Comparison of ENCODE assay signal across 8 cellular contexts in genomic region chr2:238256594-238257104, GRCh38. TPM values are rescaled to one million over a fixed set of nuclear protein-coding genes. Genes with fewer than 3 reads are reported as not detected.
DNase-seq lines count a peak whose midpoint lies in the region; ATAC-seq and TF ChIP-seq lines count a peak whose summit lies in the region.

No MANE protein-coding gene starts in this region.

- H3K9ac ChIP-seq in Karpas-422 (ENCODE audit: low read length) (no peak overlapping the region), PC-3 (ENCODE audit: low read length) (no peak overlapping the region), neural progenitor cell (no peak overlapping the region)

- intact Hi-C loops in PC-3 (cut with micrococcal nuclease) (loop anchor here (1.0 to 5.0 kb wide), 2 partner anchors 49 to 66 kb away; partner anchors contain the start of gene TRAF3IP1), esophagus muscularis mucosa (cut with DNase I) (no loop called here)

- no peaks in the 10 kb centered on the region for H3K79me2 ChIP-seq in Karpas-422 (ENCODE audit: low read length)
- no peaks in the 10 kb centered on the region for H3K79me2 ChIP-seq in PC-3 (ENCODE audit: low read length)
- H3K79me2 ChIP-seq in neural progenitor cell (ENCODE audit: low read depth), result no peaks in the 10 kb centered on the region

- no TSS peak for BruUV-seq in PC-3 (replicated peaks; lab: Mats Ljungman, UMichigan)

- H3K9me3 Mint-ChIP-seq in neural progenitor cell, result no peaks in the 10 kb centered on the region

- H3K27me3 Mint-ChIP-seq in neural progenitor cell (ENCODE audit: insufficient read depth, low read depth), result peaks cover 4% of the 10 kb centered on the region

- CTCF ChIA-PET in PC-3 (lab: Charles Lee), result no interaction called here

- ATAC-seq in PC-3 (peak; percentile 94), HG02973 (IDR thresholded peaks at IDR 0.05; ENCODE audit: unreplicated experiment) (no peak)

- H3K27me3 ChIP-seq in Karpas-422 (ENCODE audit: low read length), result no peaks in the 10 kb centered on the region
- no peaks in the 10 kb centered on the region for H3K27me3 ChIP-seq in PC-3 (ENCODE audit: low read length)
- H3K27me3 ChIP-seq in esophagus muscularis mucosa, result no peaks in the 10 kb centered on the region
- no peaks in the 10 kb centered on the region for H3K27me3 ChIP-seq in neural progenitor cell
- H3K27me3 ChIP-seq in tibial nerve, result no peaks in the 10 kb centered on the region

- H4K20me1 ChIP-seq in Karpas-422 (ENCODE audit: insufficient read depth, low read depth, low read length) (no peaks in the 10 kb centered on the region), PC-3 (ENCODE audit: low read length) (no peaks in the 10 kb centered on the region), neural progenitor cell (ENCODE audit: low read depth) (peaks cover 7% of the 10 kb centered on the region)

- WGBS in esophagus muscularis mucosa, result 77% methylated on average over 14 of the region's 18 CpGs
- 69 to 70% methylated on average over 18 of the region's 18 CpGs for WGBS in tibial nerve, 2 donors

- TF ChIP-seq EP300 in esophagus muscularis mucosa (IDR thresholded peaks at IDR 0.05) (no peak), tibial nerve (IDR thresholded peaks at IDR 0.05) (no peak)

- H3K4me1 ChIP-seq in Karpas-422 (ENCODE audit: low read length), result no peaks in the 10 kb centered on the region
- H3K4me1 ChIP-seq in PC-3 (ENCODE audit: insufficient read depth, low read length), result no peaks in the 10 kb centered on the region
- peaks cover 0 to 5% (median 1%) of the 10 kb centered on the region in 4 donors for H3K4me1 ChIP-seq in esophagus muscularis mucosa
- H3K4me1 ChIP-seq in neural progenitor cell, result no peaks in the 10 kb centered on the region
- H3K4me1 ChIP-seq in tibial nerve, result peaks cover 0 to 12% (median 0%) of the 10 kb centered on the region in 4 donors

- H3K4me3 Mint-ChIP-seq in neural progenitor cell, result no peak overlapping the region

- H3K4me1 Mint-ChIP-seq in neural progenitor cell, result peaks cover 24% of the 10 kb centered on the region

- H3K9me3 ChIP-seq in Karpas-422 (ENCODE audit: low read length), result no peaks in the 10 kb centered on the region
- H3K9me3 ChIP-seq in PC-3 (ENCODE audit: low read length), result no peaks in the 10 kb centered on the region
- H3K9me3 ChIP-seq in esophagus muscularis mucosa, result no peaks in the 10 kb centered on the region
- H3K9me3 ChIP-seq in neural progenitor cell (ENCODE audit: low read depth), result no peaks in the 10 kb centered on the region
- H3K9me3 ChIP-seq in tibial nerve, result no peaks in the 10 kb centered on the region

- POLR2A ChIA-PET in PC-3 (lab: Charles Lee; ENCODE audit: unreplicated experiment), result no interaction called here

- peaks cover 16% of the 10 kb centered on the region for H3K36me3 Mint-ChIP-seq in neural progenitor cell

- H3K4me3 ChIP-seq in Karpas-422 (ENCODE audit: low read length) (no peak overlapping the region), PC-3 (ENCODE audit: low read length) (no peak overlapping the region), esophagus muscularis mucosa (no peak overlapping the region), neural progenitor cell (no peak overlapping the region), tibial nerve (no peak overlapping the region)

- TF ChIP-seq POLR2A in esophagus muscularis mucosa (IDR thresholded peaks at IDR 0.05; ENCODE audit: low read depth) (no peak), tibial nerve (IDR thresholded peaks at IDR 0.05) (no peak)

- TF ChIP-seq CTCF in PC-3 (conservative IDR thresholded peaks at IDR 0.05; ENCODE audit: low read depth, low read length) (peak; percentile 96), esophagus muscularis mucosa (IDR thresholded peaks at IDR 0.05) (peak; percentile 61 to 64 (median 63)), neural progenitor cell (IDR thresholded peaks at IDR 0.05) (peak; percentile 100), tibial nerve (IDR thresholded peaks at IDR 0.05) (peak; percentile 41 to 61 (median 47))

- H3K27ac Mint-ChIP-seq in neural progenitor cell, result peak overlapping the region; percentile 60

- H3K36me3 ChIP-seq in Karpas-422 (ENCODE audit: insufficient read depth, low read length) (peaks cover 19% of the 10 kb centered on the region; the same call in 1 of the 2 replicates), PC-3 (ENCODE audit: low read depth, low read length) (peaks cover 9% of the 10 kb centered on the region), esophagus muscularis mucosa (peaks cover 67 to 100% (median 98%) of the 10 kb centered on the region in 4 donors), neural progenitor cell (no peaks in the 10 kb centered on the region), tibial nerve (peaks cover 10 to 100% (median 14%) of the 10 kb centered on the region in 3 donors)

- no peaks in the 10 kb centered on the region for H3K9me2 ChIP-seq in Karpas-422 (replicated peaks; ENCODE audit: insufficient read depth, low read length)
- no peaks in the 10 kb centered on the region for H3K9me2 ChIP-seq in PC-3 (replicated peaks; ENCODE audit: low read length)

- DNase-seq in ELF-1 (ENCODE audit: low read depth, low spot score), result peak; percentile 95
- DNase-seq in Karpas-422, result peak; percentile 94
- DNase-seq in PC-3, result peak; percentile 91
- peak; percentile 72 for DNase-seq in activated CD8-positive, alpha-beta memory T cell treated with anti-CD3 and anti-CD28 coated beads, Interleukin-2, amount 50 U/mL, for 4 hours
- DNase-seq in esophagus muscularis mucosa (ENCODE audit: extremely low spot score), result no peak
- peak; percentile 96 for DNase-seq in neural progenitor cell (ENCODE audit: low spot score)
- peak in 1 of 2 donors; percentile 39 for DNase-seq in tibial nerve (ENCODE audit: low spot score in 2 of 2)

- H2AFZ ChIP-seq in Karpas-422 (ENCODE audit: low read length) (no peak overlapping the region), PC-3 (ENCODE audit: low read length) (no peak overlapping the region), neural progenitor cell (replicated peaks) (no peak overlapping the region)

- no peaks in the 10 kb centered on the region for H3F3A ChIP-seq in PC-3 (ENCODE audit: low read length, unreplicated experiment)
- H3F3A ChIP-seq in neural progenitor cell (ENCODE audit: low read depth), result no peaks in the 10 kb centered on the region

- no peak overlapping the region for H3K4me2 ChIP-seq in Karpas-422 (ENCODE audit: low read depth, low read length, poor library complexity, severe bottlenecking)
- H3K4me2 ChIP-seq in PC-3 (ENCODE audit: low read length), result no peak overlapping the region
- no peak overlapping the region for H3K4me2 ChIP-seq in neural progenitor cell

- no peak overlapping the region for H3K27ac ChIP-seq in Karpas-422 (ENCODE audit: low read length)
- no peak overlapping the region for H3K27ac ChIP-seq in PC-3 (ENCODE audit: low read length)
- H3K27ac ChIP-seq in esophagus muscularis mucosa (replicated peaks in 1 of 4), result no peak overlapping the region
- H3K27ac ChIP-seq in neural progenitor cell, result no peak overlapping the region
- H3K27ac ChIP-seq in tibial nerve, result no peak overlapping the region

RNA-seq across cellular contexts. Expression of gene HES6, which starts 16.8 kb away (rescaled TPM):
- 3.3 and 25.8 TPM in 2 replicates for total RNA-seq in Karpas-422 (2014; rRNA removed; shearing (Covaris generic); ENCODE audit: low replicate concordance)
- total RNA-seq in PC-3 (2014; rRNA removed) (9.8 and 19.6 TPM in 2 replicates), esophagus muscularis mucosa (10 to 100 TPM; 10.2 to 17.0 (median 11.2) TPM), neural progenitor cell (ENCODE audit: low replicate concordance) (5.3 and 29.3 TPM in 2 replicates), tibial nerve (10 to 100 TPM in 2 of 4 donors, 1 to 10 TPM in 2; 4.4 to 18.6 (median 12.4) TPM)

RNA-seq across cellular contexts. Expression of gene PER2, which starts 31.8 kb away (rescaled TPM):
- total RNA-seq in Karpas-422 (2014; rRNA removed; shearing (Covaris generic); ENCODE audit: low replicate concordance), result 19.0 and 23.3 TPM in 2 replicates
- total RNA-seq in PC-3 (2014; rRNA removed), result 8.6 and 13.0 TPM in 2 replicates
- total RNA-seq in esophagus muscularis mucosa, result 10 to 100 TPM in 3 of 4 donors, 1 to 10 TPM in 1; 9.1 to 13.1 (median 11.1) TPM
- 1.4 and 2.6 TPM in 2 replicates for total RNA-seq in neural progenitor cell (ENCODE audit: low replicate concordance)
- total RNA-seq in tibial nerve, result 10 to 100 TPM in 2 of 4 donors, 1 to 10 TPM in 2; 8.2 to 18.6 (median 9.8) TPM

RNA-seq across cellular contexts. Expression of gene ILKAP, which starts 53.2 kb away (rescaled TPM):
- 36.8 and 50.7 TPM in 2 replicates for total RNA-seq in Karpas-422 (2014; rRNA removed; shearing (Covaris generic); ENCODE audit: low replicate concordance)
- total RNA-seq in PC-3 (2014; rRNA removed) (28.7 and 30.7 TPM in 2 replicates), esophagus muscularis mucosa (10 to 100 TPM; 27.3 to 36.0 (median 34.3) TPM), neural progenitor cell (ENCODE audit: low replicate concordance) (19.0 and 24.7 TPM in 2 replicates), tibial nerve (10 to 100 TPM; 40.8 to 53.1 (median 47.9) TPM)

Comparison
In these comparisons a context has a peak if more than half of its experiments do, and no peak if none do; other contexts are left out.
1. CTCF ChIP-seq: peak in every context shown above with its lines; median percentile 100 in neural progenitor cell; 96 in PC-3; 63 in esophagus muscularis mucosa; 47 in tibial nerve.